1 cellular context compared by ENCODE assay signal in genomic region chr3:15858547-15859506, GRCh38.
A peak's percentile ranks its signal among the peaks of the same experiment; 100 is the strongest.
TF ChIP-seq lines count a peak whose summit lies in the region.

No MANE protein-coding gene starts in this region.

TF ChIP-seq in K562, 482 proteins besides CTCF, POLR2A, EP300 and RAD21 (continued from another document and continues in another):
- no peak for TF ChIP-seq FOXA3 (CRISPR knock-in tag; conservative IDR thresholded peaks at IDR 0.05 in 1 of 2, IDR thresholded peaks at IDR 0.05 in 1 of 2)
- TF ChIP-seq HDAC3 (IDR thresholded peaks at IDR 0.05; ENCODE audit: borderline replicate concordance, partially characterized antibody) = peak; percentile 30
- TF ChIP-seq ETS2 (tag; IDR thresholded peaks at IDR 0.05; ENCODE audit: borderline replicate concordance, poor library complexity, severe bottlenecking) = no peak
- TF ChIP-seq DLX4 (CRISPR knock-in tag; IDR thresholded peaks at IDR 0.05) = no peak
- TF ChIP-seq, protein P1, sequence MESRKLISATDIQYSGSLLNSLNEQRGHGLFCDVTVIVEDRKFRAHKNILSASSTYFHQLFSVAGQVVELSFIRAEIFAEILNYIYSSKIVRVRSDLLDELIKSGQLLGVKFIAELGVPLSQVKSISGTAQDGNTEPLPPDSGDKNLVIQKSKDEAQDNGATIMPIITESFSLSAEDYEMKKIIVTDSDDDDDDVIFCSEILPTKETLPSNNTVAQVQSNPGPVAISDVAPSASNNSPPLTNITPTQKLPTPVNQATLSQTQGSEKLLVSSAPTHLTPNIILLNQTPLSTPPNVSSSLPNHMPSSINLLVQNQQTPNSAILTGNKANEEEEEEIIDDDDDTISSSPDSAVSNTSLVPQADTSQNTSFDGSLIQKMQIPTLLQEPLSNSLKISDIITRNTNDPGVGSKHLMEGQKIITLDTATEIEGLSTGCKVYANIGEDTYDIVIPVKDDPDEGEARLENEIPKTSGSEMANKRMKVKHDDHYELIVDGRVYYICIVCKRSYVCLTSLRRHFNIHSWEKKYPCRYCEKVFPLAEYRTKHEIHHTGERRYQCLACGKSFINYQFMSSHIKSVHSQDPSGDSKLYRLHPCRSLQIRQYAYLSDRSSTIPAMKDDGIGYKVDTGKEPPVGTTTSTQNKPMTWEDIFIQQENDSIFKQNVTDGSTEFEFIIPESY (CRISPR knock-in tag; IDR thresholded peaks at IDR 0.05) = peak; percentile 38; the same call in 1 of the 2 replicates
- peak; percentile 59 for TF ChIP-seq RBM22 (IDR thresholded peaks at IDR 0.05; ENCODE audit: low read depth, low read length, poor library complexity, severe bottlenecking)
- TF ChIP-seq MAFG (tag; conservative IDR thresholded peaks at IDR 0.05) = no peak
- peak; percentile 43; the same call in 1 of the 2 replicates for TF ChIP-seq GABPA (tag; conservative IDR thresholded peaks at IDR 0.05; ENCODE audit: low read depth)
- no peak for TF ChIP-seq ZNF232 (CRISPR knock-in tag; IDR thresholded peaks at IDR 0.05)
- TF ChIP-seq LCOR (CRISPR knock-in tag; IDR thresholded peaks at IDR 0.05) = no peak
- peak in 1 of 2 experiments; percentile 16; a peak in 1 of 4 replicates for TF ChIP-seq RCOR1 (IDR thresholded peaks at IDR 0.05; ENCODE audit: borderline replicate concordance in 1 of 2, low read depth in 2 of 2, low read length in 2 of 2)
- TF ChIP-seq THAP12 (CRISPR knock-in tag; IDR thresholded peaks at IDR 0.05) = peak; percentile 20; the same call in 1 of the 2 replicates
- no peak for TF ChIP-seq SFPQ (IDR thresholded peaks at IDR 0.05; ENCODE audit: low read depth, low read length)
- no peak for TF ChIP-seq ZNF764 (CRISPR knock-in tag; IDR thresholded peaks at IDR 0.05; ENCODE audit: low read depth)
- no peak for TF ChIP-seq ZNF253 (CRISPR knock-in tag; conservative IDR thresholded peaks at IDR 0.05)
- TF ChIP-seq THRAP3 (IDR thresholded peaks at IDR 0.05; ENCODE audit: borderline replicate concordance) = no peak
- no peak; the same call in 1 of the 2 replicates for TF ChIP-seq CEBPG (CRISPR knock-in tag; IDR thresholded peaks at IDR 0.05)
- TF ChIP-seq CEBPG (tag; conservative IDR thresholded peaks at IDR 0.05 in 1 of 2, IDR thresholded peaks at IDR 0.05 in 1 of 2) = no peak
- peak; percentile 93 for TF ChIP-seq SPI1 (IDR thresholded peaks at IDR 0.05; ENCODE audit: borderline replicate concordance, low read depth, low read length)
- no peak for TF ChIP-seq ZNF586 (CRISPR knock-in tag; conservative IDR thresholded peaks at IDR 0.05)
- no peak for TF ChIP-seq FOXK1 (CRISPR knock-in tag; IDR thresholded peaks at IDR 0.05; ENCODE audit: borderline replicate concordance)
- TF ChIP-seq PYGO2 (tag; IDR thresholded peaks at IDR 0.05) = no peak
- TF ChIP-seq NCOA4 (IDR thresholded peaks at IDR 0.05; ENCODE audit: partially characterized antibody) = no peak
- TF ChIP-seq, protein P2, sequence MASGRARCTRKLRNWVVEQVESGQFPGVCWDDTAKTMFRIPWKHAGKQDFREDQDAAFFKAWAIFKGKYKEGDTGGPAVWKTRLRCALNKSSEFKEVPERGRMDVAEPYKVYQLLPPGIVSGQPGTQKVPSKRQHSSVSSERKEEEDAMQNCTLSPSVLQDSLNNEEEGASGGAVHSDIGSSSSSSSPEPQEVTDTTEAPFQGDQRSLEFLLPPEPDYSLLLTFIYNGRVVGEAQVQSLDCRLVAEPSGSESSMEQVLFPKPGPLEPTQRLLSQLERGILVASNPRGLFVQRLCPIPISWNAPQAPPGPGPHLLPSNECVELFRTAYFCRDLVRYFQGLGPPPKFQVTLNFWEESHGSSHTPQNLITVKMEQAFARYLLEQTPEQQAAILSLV (tag; IDR thresholded peaks at IDR 0.05) = no peak
- TF ChIP-seq ZNF274 (IDR thresholded peaks at IDR 0.05; ENCODE audit: borderline replicate concordance, low read depth, low read length) = no peak
- no peak for TF ChIP-seq TSC22D4 (tag; IDR thresholded peaks at IDR 0.05)
- TF ChIP-seq ETV6 (IDR thresholded peaks at IDR 0.05; ENCODE audit: borderline replicate concordance in 1 of 2, low read depth in 2 of 2, low read length in 1 of 2) = no peak
- 0 out of 2 replicates have a peak, but pooled peaks have one; percentile 22 for TF ChIP-seq ETV6 (CRISPR knock-in tag; IDR thresholded peaks at IDR 0.05; ENCODE audit: borderline replicate concordance)
- no peak for TF ChIP-seq EHMT2 (IDR thresholded peaks at IDR 0.05)
- peak in 1 of 2 experiments; percentile 72; a peak in 2 of 4 replicates for TF ChIP-seq HDAC1 (IDR thresholded peaks at IDR 0.05)
- TF ChIP-seq, protein P3, sequence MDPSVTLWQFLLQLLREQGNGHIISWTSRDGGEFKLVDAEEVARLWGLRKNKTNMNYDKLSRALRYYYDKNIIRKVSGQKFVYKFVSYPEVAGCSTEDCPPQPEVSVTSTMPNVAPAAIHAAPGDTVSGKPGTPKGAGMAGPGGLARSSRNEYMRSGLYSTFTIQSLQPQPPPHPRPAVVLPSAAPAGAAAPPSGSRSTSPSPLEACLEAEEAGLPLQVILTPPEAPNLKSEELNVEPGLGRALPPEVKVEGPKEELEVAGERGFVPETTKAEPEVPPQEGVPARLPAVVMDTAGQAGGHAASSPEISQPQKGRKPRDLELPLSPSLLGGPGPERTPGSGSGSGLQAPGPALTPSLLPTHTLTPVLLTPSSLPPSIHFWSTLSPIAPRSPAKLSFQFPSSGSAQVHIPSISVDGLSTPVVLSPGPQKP (CRISPR knock-in tag; IDR thresholded peaks at IDR 0.05) = no peak
- TF ChIP-seq HMBOX1 (IDR thresholded peaks at IDR 0.05) = peak; percentile 96
- TF ChIP-seq TBP (optimal IDR thresholded peaks at IDR 0.05; ENCODE audit: low read depth, low read length) = no peak
- 0 out of 4 replicates have a peak, but pooled peaks have one; percentile 4 to 7 for TF ChIP-seq NONO (IDR thresholded peaks at IDR 0.05; ENCODE audit: low read depth in 2 of 2, low read length in 1 of 2)
- TF ChIP-seq ZKSCAN3 (CRISPR knock-in tag; IDR thresholded peaks at IDR 0.05) = no peak
- no peak for TF ChIP-seq ZNF830 (CRISPR knock-in tag; IDR thresholded peaks at IDR 0.05)
- TF ChIP-seq ZNF140 (CRISPR knock-in tag; IDR thresholded peaks at IDR 0.05) = no peak
- TF ChIP-seq YY1 (IDR thresholded peaks at IDR 0.05; ENCODE audit: borderline replicate concordance in 1 of 3, control insufficient read depth in 1 of 3, extremely low read depth in 1 of 3, insufficient read depth in 3 of 3, insufficient read length in 1 of 3, insufficient replicate concordance in 2 of 3, low read depth in 1 of 3, low read length in 2 of 3) = peak in 1 of 3 experiments; percentile 28
- TF ChIP-seq, protein P4, sequence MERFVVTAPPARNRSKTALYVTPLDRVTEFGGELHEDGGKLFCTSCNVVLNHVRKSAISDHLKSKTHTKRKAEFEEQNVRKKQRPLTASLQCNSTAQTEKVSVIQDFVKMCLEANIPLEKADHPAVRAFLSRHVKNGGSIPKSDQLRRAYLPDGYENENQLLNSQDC (CRISPR knock-in tag; IDR thresholded peaks at IDR 0.05) = peak; percentile 45; the same call in 1 of the 2 replicates
- peak; percentile 93 for TF ChIP-seq ZFX (CRISPR knock-in tag; IDR thresholded peaks at IDR 0.05)
- TF ChIP-seq BRF1 (IDR thresholded peaks at IDR 0.05; ENCODE audit: borderline replicate concordance, extremely low read depth, insufficient read length) = no peak
- TF ChIP-seq, protein P5, sequence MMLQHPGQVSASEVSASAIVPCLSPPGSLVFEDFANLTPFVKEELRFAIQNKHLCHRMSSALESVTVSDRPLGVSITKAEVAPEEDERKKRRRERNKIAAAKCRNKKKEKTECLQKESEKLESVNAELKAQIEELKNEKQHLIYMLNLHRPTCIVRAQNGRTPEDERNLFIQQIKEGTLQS (IDR thresholded peaks at IDR 0.05) = no peak
- TF ChIP-seq, protein P5 (CRISPR knock-in tag; conservative IDR thresholded peaks at IDR 0.05) = no peak; the same call in 1 of the 2 replicates
- no peak for TF ChIP-seq HNRNPL (IDR thresholded peaks at IDR 0.05; ENCODE audit: low read depth, low read length)
- no peak for TF ChIP-seq DEAF1 (CRISPR knock-in tag; IDR thresholded peaks at IDR 0.05)
- TF ChIP-seq ZZZ3 (IDR thresholded peaks at IDR 0.05) = no peak
- TF ChIP-seq MCM3 (IDR thresholded peaks at IDR 0.05) = no peak
- TF ChIP-seq, protein P6, sequence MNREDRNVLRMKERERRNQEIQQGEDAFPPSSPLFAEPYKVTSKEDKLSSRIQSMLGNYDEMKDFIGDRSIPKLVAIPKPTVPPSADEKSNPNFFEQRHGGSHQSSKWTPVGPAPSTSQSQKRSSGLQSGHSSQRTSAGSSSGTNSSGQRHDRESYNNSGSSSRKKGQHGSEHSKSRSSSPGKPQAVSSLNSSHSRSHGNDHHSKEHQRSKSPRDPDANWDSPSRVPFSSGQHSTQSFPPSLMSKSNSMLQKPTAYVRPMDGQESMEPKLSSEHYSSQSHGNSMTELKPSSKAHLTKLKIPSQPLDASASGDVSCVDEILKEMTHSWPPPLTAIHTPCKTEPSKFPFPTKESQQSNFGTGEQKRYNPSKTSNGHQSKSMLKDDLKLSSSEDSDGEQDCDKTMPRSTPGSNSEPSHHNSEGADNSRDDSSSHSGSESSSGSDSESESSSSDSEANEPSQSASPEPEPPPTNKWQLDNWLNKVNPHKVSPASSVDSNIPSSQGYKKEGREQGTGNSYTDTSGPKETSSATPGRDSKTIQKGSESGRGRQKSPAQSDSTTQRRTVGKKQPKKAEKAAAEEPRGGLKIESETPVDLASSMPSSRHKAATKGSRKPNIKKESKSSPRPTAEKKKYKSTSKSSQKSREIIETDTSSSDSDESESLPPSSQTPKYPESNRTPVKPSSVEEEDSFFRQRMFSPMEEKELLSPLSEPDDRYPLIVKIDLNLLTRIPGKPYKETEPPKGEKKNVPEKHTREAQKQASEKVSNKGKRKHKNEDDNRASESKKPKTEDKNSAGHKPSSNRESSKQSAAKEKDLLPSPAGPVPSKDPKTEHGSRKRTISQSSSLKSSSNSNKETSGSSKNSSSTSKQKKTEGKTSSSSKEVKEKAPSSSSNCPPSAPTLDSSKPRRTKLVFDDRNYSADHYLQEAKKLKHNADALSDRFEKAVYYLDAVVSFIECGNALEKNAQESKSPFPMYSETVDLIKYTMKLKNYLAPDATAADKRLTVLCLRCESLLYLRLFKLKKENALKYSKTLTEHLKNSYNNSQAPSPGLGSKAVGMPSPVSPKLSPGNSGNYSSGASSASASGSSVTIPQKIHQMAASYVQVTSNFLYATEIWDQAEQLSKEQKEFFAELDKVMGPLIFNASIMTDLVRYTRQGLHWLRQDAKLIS (CRISPR knock-in tag; IDR thresholded peaks at IDR 0.05) = 0 out of 2 replicates have a peak, but pooled peaks have one; percentile 21
- no peak for TF ChIP-seq ZBED1 (IDR thresholded peaks at IDR 0.05)
- TF ChIP-seq DNMT1 (IDR thresholded peaks at IDR 0.05) = no peak
- no peak; the same call in 1 of the 2 replicates for TF ChIP-seq KLF13 (tag; IDR thresholded peaks at IDR 0.05; ENCODE audit: borderline replicate concordance, low read depth)
- TF ChIP-seq XRCC3 (IDR thresholded peaks at IDR 0.05) = no peak
